Comparison of ENCODE assay signal across 10 cellular contexts in the genomic region with DNA sequence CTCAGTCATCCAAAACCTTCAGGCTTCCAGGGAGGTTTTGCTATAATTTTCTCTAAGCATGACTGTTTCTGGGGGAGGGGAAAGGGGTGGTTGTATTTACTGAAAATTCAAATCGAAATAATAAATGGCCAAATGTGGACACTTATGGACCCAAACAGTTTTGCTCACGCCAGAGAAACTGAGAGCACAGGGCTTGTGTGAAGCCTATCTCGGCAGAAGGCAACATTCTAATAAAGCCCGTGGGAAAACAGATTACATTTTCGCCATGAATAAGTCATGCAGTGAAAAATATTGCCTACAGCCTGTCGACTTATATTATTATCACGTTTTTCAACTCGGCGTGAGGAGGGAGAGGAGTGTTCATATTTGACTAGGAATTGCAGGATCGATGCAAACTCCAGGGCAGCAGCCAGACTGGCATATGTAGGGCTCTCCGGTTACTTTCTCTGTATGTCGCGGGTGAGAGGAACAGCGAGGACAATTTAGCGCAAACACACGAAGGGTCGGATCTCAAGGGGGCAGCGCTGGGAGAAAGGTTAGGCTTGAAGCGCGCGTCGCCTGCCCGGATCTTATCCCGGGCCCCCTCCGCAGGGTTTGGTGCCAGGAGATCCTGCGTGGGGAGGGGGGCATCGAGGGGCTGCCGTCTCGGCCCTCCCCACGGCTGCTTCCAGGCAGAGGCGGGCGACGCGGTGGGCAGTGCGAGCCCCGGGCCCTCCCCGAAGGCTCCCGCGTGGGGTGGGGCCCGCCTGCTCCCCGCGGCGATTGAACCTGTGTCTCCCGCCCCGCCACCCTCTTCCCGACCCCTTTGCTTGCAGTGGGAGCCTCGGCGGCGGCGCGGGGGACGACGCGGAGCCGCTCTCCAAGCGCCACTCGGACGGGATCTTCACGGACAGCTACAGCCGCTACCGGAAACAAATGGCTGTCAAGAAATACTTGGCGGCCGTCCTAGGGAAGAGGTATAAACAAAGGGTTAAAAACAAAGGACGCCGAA. TPM values are rescaled to one million over a fixed set of nuclear protein-coding genes. Genes with fewer than 3 reads are reported as not detected.
A peak's percentile ranks its signal among the peaks of the same experiment; 100 is the strongest.
DNase-seq lines count a peak whose midpoint lies in the region; ATAC-seq and TF ChIP-seq lines count a peak whose summit lies in the region.
"Had no signal": no experiment of that assay in that cellular context is flagged by ENCODE, and none has a peak within 500 bp of the region (broad histone marks: within the 10 kb centered on the region; RNA-seq: fewer than 3 reads in every experiment).

No MANE protein-coding gene starts in this region.

- peak; percentile 15 for DNase-seq in NCI-H2107 treated with DMSO at 0.1 percent for 48 hours (lab: John Stamatoyannopoulos, UW; ENCODE audit: unreplicated experiment)
- DNase-seq in NCI-H2107 (lab: John Stamatoyannopoulos, UW), result no peak
- peak; percentile 85 for DNase-seq in NCI-H748 (lab: John Stamatoyannopoulos, UW; ENCODE audit: unreplicated experiment)
- DNase-seq in foreskin fibroblast, result peak in 1 of 2 donors; percentile 9
- DNase-seq in kidney glomerular epithelial cell (lab: John Stamatoyannopoulos, UW), result no peak

- TF ChIP-seq CTCF in foreskin fibroblast (IDR thresholded peaks at IDR 0.05; ENCODE audit: low read depth, low read length), result no peak

- ATAC-seq in GM18505 (IDR thresholded peaks at IDR 0.05; ENCODE audit: unreplicated experiment) (no peak), GM19452 (IDR thresholded peaks at IDR 0.05; ENCODE audit: unreplicated experiment) (no peak)

- no peak overlapping the region for H3K27ac ChIP-seq in skeletal muscle tissue (ENCODE audit: low read depth, low read length)
- H3K27ac ChIP-seq: BLaER1 had no signal

- TF ChIP-seq POLR2A in GM18505 (IDR thresholded peaks at IDR 0.05; ENCODE audit: borderline replicate concordance, extremely low read depth, insufficient read depth, insufficient read length), result no peak

- H3K4me1 ChIP-seq in skeletal muscle tissue (ENCODE audit: control insufficient read depth in 3 of 3, insufficient read depth in 3 of 3, low read length in 3 of 3), result peaks cover 20 to 30% (median 22%) of the 10 kb centered on the region in 3 donors

- peaks cover 0 to 2% (median 0%) of the 10 kb centered on the region in 3 donors for H3K9me3 ChIP-seq in skeletal muscle tissue (ENCODE audit: control insufficient read depth in 3 of 3, low read length in 3 of 3)

- H3K4me3 ChIP-seq in foreskin fibroblast (ENCODE audit: low read depth in 1 of 2, low read length in 2 of 2), result peak overlapping the region; percentile 34 to 44
- peak overlapping the region; percentile 20 to 51 (median 35) for H3K4me3 ChIP-seq in skeletal muscle tissue (ENCODE audit: low read length in 3 of 3)
- H3K4me3 ChIP-seq: BLaER1 had no signal

- peaks cover 65 to 71% (median 70%) of the 10 kb centered on the region in 3 donors for H3K27me3 ChIP-seq in skeletal muscle tissue (ENCODE audit: control insufficient read depth in 3 of 3, insufficient read depth in 3 of 3, low read length in 3 of 3)
- H3K27me3 ChIP-seq: BLaER1 had no signal

- no peaks in the 10 kb centered on the region for H3K36me3 ChIP-seq in skeletal muscle tissue (ENCODE audit: control insufficient read depth in 3 of 3, insufficient read depth in 3 of 3, low read length in 3 of 3)
- H3K36me3 ChIP-seq: BLaER1 had no signal

- H3K9ac ChIP-seq in skeletal muscle tissue (ENCODE audit: low read depth in 1 of 3, low read length in 3 of 3), result no peak overlapping the region
- H3K9ac ChIP-seq: BLaER1 had no signal

RNA-seq across cellular contexts. Expression of a gene that starts 4.3 kb away (rescaled TPM):
- under 0.01 TPM for total RNA-seq in skeletal muscle tissue
- total RNA-seq: bronchial epithelial cell had no signal

Comparison
In these comparisons a context has a peak if more than half of its experiments do, and no peak if none do; other contexts are left out.
1. DNase-seq: peak in NCI-H2107 treated with DMSO at 0.1 percent for 48 hours (single experiment) and NCI-H748 (single experiment); none in NCI-H2107 (single experiment) and kidney glomerular epithelial cell (single experiment).